5 cellular contexts compared by ENCODE assay signal in genomic region chr14:47246367-47246766, GRCh38.
"Had no signal": no experiment of that assay in that cellular context is flagged by ENCODE, and none has a peak within 500 bp of the region (broad histone marks: within the 10 kb centered on the region; RNA-seq: fewer than 3 reads in every experiment).

No MANE protein-coding gene starts in this region.

- H3K4me3 ChIP-seq: K562 had no signal

- ATAC-seq: HepG2, K562 had no signal

- H3K27ac ChIP-seq: HL-60 had no signal

- DNase-seq: IMR-90, KBM-7 had no signal
